Comparison of ENCODE assay signal across 8 cellular contexts in the genomic region with DNA sequence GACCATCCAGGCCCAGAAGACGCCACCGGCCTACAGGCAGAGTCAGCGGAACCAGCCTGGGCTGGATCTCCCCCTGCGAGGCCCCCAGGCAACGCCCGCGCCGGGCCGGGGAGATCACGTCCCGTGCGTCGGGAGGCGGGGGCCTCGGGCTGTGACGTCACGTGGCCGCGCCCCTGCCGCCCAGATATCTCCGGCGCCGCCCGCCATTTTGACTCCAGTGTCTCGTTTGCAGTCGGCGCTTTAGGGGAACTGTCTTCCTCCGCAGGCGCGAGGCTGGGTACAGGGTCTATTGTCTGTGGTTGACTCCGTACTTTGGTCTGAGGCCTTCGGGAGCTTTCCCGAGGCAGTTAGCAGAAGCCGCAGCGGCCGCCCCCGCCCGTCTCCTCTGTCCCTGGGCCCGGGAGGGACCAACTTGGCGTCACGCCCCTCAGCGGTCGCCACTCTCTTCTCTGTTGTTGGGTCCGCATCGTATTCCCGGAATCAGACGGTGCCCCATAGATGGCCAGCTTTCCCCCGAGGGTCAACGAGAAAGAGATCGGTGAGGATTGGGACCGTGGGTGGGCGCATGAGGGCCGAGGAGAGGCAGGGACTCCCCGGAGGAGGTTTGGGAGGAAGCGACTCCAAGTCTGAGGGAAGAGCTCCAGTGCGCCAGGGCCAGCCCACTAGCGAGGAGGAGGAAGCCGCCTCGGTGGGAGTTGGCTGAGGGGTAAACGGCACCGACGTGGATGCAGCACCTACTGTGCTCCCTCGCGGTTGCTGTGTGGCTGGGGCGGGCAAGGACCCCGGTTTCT. TPM values are rescaled to one million over a fixed set of nuclear protein-coding genes. Genes with fewer than 3 reads are reported as not detected.
DNase-seq lines count a peak whose midpoint lies in the region; ATAC-seq and TF ChIP-seq lines count a peak whose summit lies in the region.

A gene with protein sequence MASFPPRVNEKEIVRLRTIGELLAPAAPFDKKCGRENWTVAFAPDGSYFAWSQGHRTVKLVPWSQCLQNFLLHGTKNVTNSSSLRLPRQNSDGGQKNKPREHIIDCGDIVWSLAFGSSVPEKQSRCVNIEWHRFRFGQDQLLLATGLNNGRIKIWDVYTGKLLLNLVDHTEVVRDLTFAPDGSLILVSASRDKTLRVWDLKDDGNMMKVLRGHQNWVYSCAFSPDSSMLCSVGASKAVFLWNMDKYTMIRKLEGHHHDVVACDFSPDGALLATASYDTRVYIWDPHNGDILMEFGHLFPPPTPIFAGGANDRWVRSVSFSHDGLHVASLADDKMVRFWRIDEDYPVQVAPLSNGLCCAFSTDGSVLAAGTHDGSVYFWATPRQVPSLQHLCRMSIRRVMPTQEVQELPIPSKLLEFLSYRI (plus strand): TSS at position 217 of the 791 bp plus-strand sequence. CDS start 282 bp downstream, at position 499.

- ATAC-seq in GM19023 (IDR thresholded peaks at IDR 0.05; ENCODE audit: unreplicated experiment) = peak; percentile 83
- peak; percentile 84 for ATAC-seq in HG03196 (IDR thresholded peaks at IDR 0.05; ENCODE audit: unreplicated experiment)
- ATAC-seq in activated B cell treated with CpG ODN at 0.5 μM for 24 hours (ENCODE audit: low read depth) = peak; percentile 83

- CTCF ChIA-PET in activated B cell treated with CpG ODN at 0.5 μM for 24 hours (lab: Charles Lee) = interaction anchor here (0.7 to 4.9 kb wide), 7 partner anchors 11 to 307 kb away, joined by 3 to 26 read pairs (median 5); no protein-coding TSS in a partner anchor

- TF ChIP-seq CTCF in AG09319 (IDR thresholded peaks at IDR 0.05; ENCODE audit: low read depth, low read length) (no peak), activated B cell treated with CpG ODN at 0.5 μM for 24 hours (IDR thresholded peaks at IDR 0.05) (no peak), cardiac fibroblast (IDR thresholded peaks at IDR 0.05; ENCODE audit: low read depth, low read length) (no peak)

- H3K27me3 Mint-ChIP-seq in activated B cell treated with CpG ODN at 0.5 μM for 24 hours (no peaks in the 10 kb centered on the region), immature natural killer cell (ENCODE audit: low read depth in 3 of 3) (peaks cover 6 to 21% (median 8%) of the 10 kb centered on the region in 3 donors)

- intact Hi-C loops in activated B cell treated with CpG ODN at 0.5 μM for 24 hours (cut with micrococcal nuclease) = loop anchor here (1.0 to 5.0 kb wide), 5 partner anchors 12 to 291 kb away; a partner anchor contains a TSS

- H3K36me3 Mint-ChIP-seq in activated B cell treated with CpG ODN at 0.5 μM for 24 hours (ENCODE audit: low read depth) (peaks cover 24% of the 10 kb centered on the region), immature natural killer cell (peaks cover 0 to 3% (median 0%) of the 10 kb centered on the region in 3 donors)

- H3K4me1 Mint-ChIP-seq in activated B cell treated with CpG ODN at 0.5 μM for 24 hours (peaks cover 45% of the 10 kb centered on the region), immature natural killer cell (peaks cover 54 to 71% of the 10 kb centered on the region in 2 donors)

- H3K4me3 Mint-ChIP-seq in activated B cell treated with CpG ODN at 0.5 μM for 24 hours (peak within 1 kb of the TSS; percentile 100), immature natural killer cell (peak within 1 kb of the TSS; percentile 94 to 99 (median 97))

- peak within 1 kb of the TSS; percentile 99 for H3K27ac Mint-ChIP-seq in activated B cell treated with CpG ODN at 0.5 μM for 24 hours
- H3K27ac Mint-ChIP-seq in immature natural killer cell = peak within 1 kb of the TSS; percentile 97 to 100 (median 98)

- peak within 1 kb of the TSS; percentile 98 for H3K4me3 ChIP-seq in cardiac fibroblast (replicated peaks in 1 of 2; ENCODE audit: low read depth in 2 of 2, low read length in 2 of 2)

- POLR2A ChIA-PET in activated B cell treated with CpG ODN at 0.5 μM for 24 hours (lab: Charles Lee) = interaction anchor here (0.5 to 4.6 kb wide), 30 partner anchors 10 to 599 kb away, joined by 3 to 114 read pairs (median 4); a partner anchor contains a TSS

- DNase-seq in AG09319 (ENCODE audit: extremely low read depth, low read depth) (peak; percentile 89), NCI-H2227 treated with DMSO at 0.1 percent for 48 hours (lab: John Stamatoyannopoulos, UW) (peak; percentile 89), activated B cell treated with CpG ODN at 0.5 μM for 24 hours (peak; percentile 94), cardiac fibroblast (ENCODE audit: low read depth in 2 of 2) (peak; percentile 90 to 97), immature natural killer cell (peak; percentile 92 to 93 (median 92)), smooth muscle cell of the brain vasculature (ENCODE audit: low read depth, low spot score) (peak; percentile 79)

- H3K9me3 Mint-ChIP-seq in activated B cell treated with CpG ODN at 0.5 μM for 24 hours (no peaks in the 10 kb centered on the region), immature natural killer cell (no peaks in the 10 kb centered on the region)

RNA-seq across cellular contexts. Expression of the gene that starts here (rescaled TPM):
- total RNA-seq in activated B cell treated with CpG ODN at 0.5 μM for 24 hours = 115 and 125 TPM in 2 replicates
- polyA plus RNA-seq in immature natural killer cell = 100 to 1,000 TPM; 163 to 253 (median 232) TPM

Comparison
In these comparisons a context has a peak if more than half of its experiments do, and no peak if none do; other contexts are left out.
1. Peak in every context shown above with its lines: DNase-seq, ATAC-seq and H3K4me3 ChIP-seq.